Comparison of ENCODE assay signal across 19 cellular contexts in genomic region chr12:108357834-108358579, GRCh38. TPM values are rescaled to one million over a fixed set of nuclear protein-coding genes. Genes with fewer than 3 reads are reported as not detected.
A peak's percentile ranks its signal among the peaks of the same experiment; 100 is the strongest.
DNase-seq lines count a peak whose midpoint lies in the region; ATAC-seq and TF ChIP-seq lines count a peak whose summit lies in the region.
"Had no signal": no experiment of that assay in that cellular context is flagged by ENCODE, and none has a peak within 500 bp of the region (broad histone marks: within the 10 kb centered on the region; RNA-seq: fewer than 3 reads in every experiment).

No MANE protein-coding gene starts in this region.

- no peaks in the 10 kb centered on the region for H3K79me2 ChIP-seq in neural cell (replicated peaks; ENCODE audit: insufficient read depth, low read length)

- no peak overlapping the region for H3K27ac Mint-ChIP-seq in stimulated activated naive B cell treated with anti-CD40 and anti-IgM and Interleukin-4, amounts not matched to agents 10 μg/mL and 1 μg/mL and 100 μg/mL, for 72 hours
- no peak overlapping the region for H3K27ac Mint-ChIP-seq in stimulated activated naive CD8-positive, alpha-beta T cell treated with anti-CD3 and anti-CD28 coated beads, Interleukin-15, amount 100 ng/mL, for 72 hours
- H3K27ac Mint-ChIP-seq: CD8-positive, alpha-beta T cell; HFFc6 had no signal

- no peaks in the 10 kb centered on the region for H3K36me3 Mint-ChIP-seq in stimulated activated naive B cell treated with anti-CD40 and anti-IgM and Interleukin-4, amounts not matched to agents 10 μg/mL and 1 μg/mL and 100 μg/mL, for 72 hours
- H3K36me3 Mint-ChIP-seq: CD8-positive, alpha-beta T cell had no signal

- TF ChIP-seq CTCF in GM12865 (IDR thresholded peaks at IDR 0.05; ENCODE audit: insufficient read depth, low read depth, low read length, missing control alignments), result no peak
- TF ChIP-seq CTCF in NB4 (IDR thresholded peaks at IDR 0.05; ENCODE audit: low read depth, low read length), result no peak
- TF ChIP-seq CTCF in neural cell (IDR thresholded peaks at IDR 0.05; ENCODE audit: poor library complexity, severe bottlenecking), result no peak

- TF ChIP-seq POLR2A in NB4 (IDR thresholded peaks at IDR 0.05; ENCODE audit: extremely low read depth, insufficient read length), result no peak

- H3K9me2 ChIP-seq in neural cell (ENCODE audit: insufficient read depth, low read length), result no peaks in the 10 kb centered on the region

- peaks cover 0 to 1% of the 10 kb centered on the region in 2 donors for H3K9me3 Mint-ChIP-seq in stimulated activated naive B cell treated with anti-CD40 and anti-IgM and Interleukin-4, amounts not matched to agents 10 μg/mL and 1 μg/mL and 100 μg/mL, for 72 hours
- peaks cover 2 to 3% of the 10 kb centered on the region in 2 donors for H3K9me3 Mint-ChIP-seq in stimulated activated naive CD8-positive, alpha-beta T cell treated with anti-CD3 and anti-CD28 coated beads, Interleukin-15, amount 100 ng/mL, for 72 hours
- H3K9me3 Mint-ChIP-seq: CD8-positive, alpha-beta T cell had no signal

- no peaks in the 10 kb centered on the region for H3K9me3 ChIP-seq in neural cell (ENCODE audit: low read length)
- H3K9me3 ChIP-seq: BLaER1 had no signal

- no peak for TF ChIP-seq RAD21 in neural cell (conservative IDR thresholded peaks at IDR 0.05)

- no peaks in the 10 kb centered on the region for H3K27me3 ChIP-seq in neural cell (ENCODE audit: insufficient read depth, low read depth, low read length)

- peak; percentile 39 for DNase-seq in GM12865 (ENCODE audit: low read depth)
- peak; percentile 69 for DNase-seq in NB4 (ENCODE audit: low read depth)
- DNase-seq in stimulated activated naive B cell treated with anti-CD40 and anti-IgM and Interleukin-4, amounts not matched to agents 10 μg/mL and 1 μg/mL and 100 μg/mL, for 72 hours, result no peak
- DNase-seq in middle frontal gyrus (ENCODE audit: extremely low spot score, low spot score), result no peak
- no peak for DNase-seq in stimulated activated naive CD8-positive, alpha-beta T cell treated with anti-CD3 and anti-CD28 coated beads, Interleukin-15, amount 100 ng/mL, for 72 hours
- no peak for DNase-seq in T-helper 2 cell
- DNase-seq in NCI-H774 (lab: John Stamatoyannopoulos, UW), result no peak
- DNase-seq: 8988T; CD8-positive, alpha-beta T cell; DMS 273 treated with DMSO at 0.1 percent for 48 hours; DMS53; GOT3; H7; HFFc6; IMR-90 had no signal

- H3F3A ChIP-seq in neural cell (ENCODE audit: insufficient read depth, low read length, poor library complexity, severe bottlenecking), result no peaks in the 10 kb centered on the region

- no peaks in the 10 kb centered on the region for H4K20me1 ChIP-seq in neural cell (ENCODE audit: insufficient read depth)

- TF ChIP-seq EP300 in neural cell (conservative IDR thresholded peaks at IDR 0.05; ENCODE audit: poor library complexity, severe bottlenecking), result no peak

- ATAC-seq in stimulated activated naive B cell treated with anti-CD40 and anti-IgM and Interleukin-4, amounts not matched to agents 10 μg/mL and 1 μg/mL and 100 μg/mL, for 72 hours (replicated peaks), result peak; percentile 42 to 44
- no peak for ATAC-seq in stimulated activated naive CD8-positive, alpha-beta T cell treated with anti-CD3 and anti-CD28 coated beads, Interleukin-15, amount 100 ng/mL, for 72 hours
- ATAC-seq: CD8-positive, alpha-beta T cell; HCT116 had no signal

- H2AFZ ChIP-seq in neural cell (ENCODE audit: low read depth, low read length), result no peak overlapping the region

- peak overlapping the region; percentile 64 for H3K27ac ChIP-seq in neural cell (ENCODE audit: low read length)
- H3K27ac ChIP-seq: BLaER1, HL-60 had no signal

- H3K4me1 Mint-ChIP-seq in stimulated activated naive B cell treated with anti-CD40 and anti-IgM and Interleukin-4, amounts not matched to agents 10 μg/mL and 1 μg/mL and 100 μg/mL, for 72 hours, result peaks cover 9 to 13% of the 10 kb centered on the region in 2 donors
- peaks cover 6% of the 10 kb centered on the region for H3K4me1 Mint-ChIP-seq in stimulated activated naive CD8-positive, alpha-beta T cell treated with anti-CD3 and anti-CD28 coated beads, Interleukin-15, amount 100 ng/mL, for 72 hours

- H3K27me3 Mint-ChIP-seq in stimulated activated naive B cell treated with anti-CD40 and anti-IgM and Interleukin-4, amounts not matched to agents 10 μg/mL and 1 μg/mL and 100 μg/mL, for 72 hours, result peaks cover 31% of the 10 kb centered on the region in 2 donors
- peaks cover 34% of the 10 kb centered on the region for H3K27me3 Mint-ChIP-seq in stimulated activated naive CD8-positive, alpha-beta T cell treated with anti-CD3 and anti-CD28 coated beads, Interleukin-15, amount 100 ng/mL, for 72 hours

- H3K9ac ChIP-seq in neural cell (ENCODE audit: low read length), result no peak overlapping the region
- H3K9ac ChIP-seq: BLaER1 had no signal

- no peak overlapping the region for H3K4me2 ChIP-seq in neural cell (ENCODE audit: low read length)
- H3K4me2 ChIP-seq: BLaER1 had no signal

- H3K4me3 ChIP-seq in GM12865 (ENCODE audit: low read depth, low read length) (no peak overlapping the region), NB4 (ENCODE audit: low read depth, low read length) (no peak overlapping the region), neural cell (ENCODE audit: low read length) (no peak overlapping the region)
- H3K4me3 ChIP-seq: BLaER1 had no signal

- H3K36me3 ChIP-seq in neural cell (ENCODE audit: insufficient read depth, low read length), result no peaks in the 10 kb centered on the region
- H3K36me3 ChIP-seq: BLaER1 had no signal

- no peak overlapping the region for H3K4me3 Mint-ChIP-seq in stimulated activated naive B cell treated with anti-CD40 and anti-IgM and Interleukin-4, amounts not matched to agents 10 μg/mL and 1 μg/mL and 100 μg/mL, for 72 hours
- H3K4me3 Mint-ChIP-seq in stimulated activated naive CD8-positive, alpha-beta T cell treated with anti-CD3 and anti-CD28 coated beads, Interleukin-15, amount 100 ng/mL, for 72 hours, result no peak overlapping the region
- H3K4me3 Mint-ChIP-seq: CD8-positive, alpha-beta T cell; HFFc6 had no signal

TF ChIP-seq in neural cell, 6 proteins besides CTCF, POLR2A, EP300 and RAD21:
- TF ChIP-seq TAF1 (IDR thresholded peaks at IDR 0.05; ENCODE audit: low read depth) (no peak), EZH2 (IDR thresholded peaks at IDR 0.05; ENCODE audit: borderline replicate concordance, insufficient read depth, low read length, poor library complexity, severe bottlenecking) (no peak), POLR2AphosphoS5 (IDR thresholded peaks at IDR 0.05) (no peak), REST (IDR thresholded peaks at IDR 0.05; ENCODE audit: borderline replicate concordance) (no peak), MXI1 (conservative IDR thresholded peaks at IDR 0.05; ENCODE audit: poor library complexity, severe bottlenecking) (no peak)

RNA-seq across cellular contexts. Expression of gene CMKLR1, which starts 18.9 kb away (rescaled TPM):
- polyA plus RNA-seq in neural cell, result 0.06 TPM in 1 of 2 replicates, not detected in the other
- polyA minus RNA-seq in neural cell, result 0.12 TPM in 1 of 2 replicates, not detected in the other
- polyA plus RNA-seq: IMR-90 had no signal

Comparison
In these comparisons a context has a peak if more than half of its experiments do, and no peak if none do; other contexts are left out.
1. DNase-seq: peak in GM12865 (single experiment) and NB4 (single experiment); none in stimulated activated naive B cell treated with anti-CD40 and anti-IgM and Interleukin-4, amounts not matched to agents 10 μg/mL and 1 μg/mL and 100 μg/mL, for 72 hours (single experiment), middle frontal gyrus (single experiment), stimulated activated naive CD8-positive, alpha-beta T cell treated with anti-CD3 and anti-CD28 coated beads, Interleukin-15, amount 100 ng/mL, for 72 hours (0 of 2), T-helper 2 cell (0 of 5) and NCI-H774 (single experiment).